In the genomic region with DNA sequence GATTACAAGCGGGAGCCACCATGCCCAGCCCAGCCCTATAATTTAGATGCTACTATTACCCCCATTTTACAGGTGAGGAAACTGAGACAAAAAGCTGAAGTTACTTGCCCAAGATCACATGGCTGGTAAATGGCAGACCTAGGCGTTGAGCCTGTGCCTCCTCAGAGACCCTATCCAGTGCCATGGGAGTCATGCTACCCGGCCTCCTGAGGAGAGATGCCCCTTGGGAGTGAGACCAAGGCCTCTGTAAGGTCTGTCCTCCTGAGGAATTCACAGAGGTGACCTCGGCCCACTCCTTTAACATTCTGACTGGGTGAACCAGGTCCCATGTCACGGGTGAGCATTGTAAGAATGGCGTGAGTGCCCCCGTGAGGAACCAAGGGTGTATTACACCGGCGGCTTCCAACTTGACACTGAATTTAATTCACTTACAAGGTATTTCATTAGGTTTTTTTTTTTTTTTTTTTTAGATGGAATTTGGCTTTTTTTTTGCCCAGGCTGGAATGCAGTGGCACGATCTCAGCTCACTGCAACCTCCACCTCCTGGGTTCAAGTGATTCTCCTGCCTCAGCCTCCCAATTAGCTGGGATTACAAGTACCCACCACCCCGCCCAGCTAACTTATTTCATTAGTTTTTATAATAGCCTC, we compare ENCODE assay signal across 8 cellular contexts.
DNase-seq lines count a peak whose midpoint lies in the region; ATAC-seq and TF ChIP-seq lines count a peak whose summit lies in the region.

No MANE protein-coding gene starts in this region.

- H3K4me1 ChIP-seq in BE2C: no peaks in the 10 kb centered on the region
- H3K4me1 ChIP-seq in GM23338 (ENCODE audit: insufficient read depth): no peaks in the 10 kb centered on the region
- H3K4me1 ChIP-seq in NT2/D1 (ENCODE audit: insufficient read depth, insufficient read length): peaks cover 4% of the 10 kb centered on the region

- H3K4me3 ChIP-seq in BE2C (ENCODE audit: low read depth, low read length): no peak overlapping the region
- H3K4me3 ChIP-seq in GM23338: no peak overlapping the region
- no peak overlapping the region for H3K4me3 ChIP-seq in NT2/D1 (ENCODE audit: insufficient read length, low read depth)

- H3K27me3 ChIP-seq in BE2C (no peaks in the 10 kb centered on the region), GM23338 (ENCODE audit: insufficient read depth) (no peaks in the 10 kb centered on the region), NT2/D1 (ENCODE audit: insufficient read depth, insufficient read length) (no peaks in the 10 kb centered on the region)

- H3F3A ChIP-seq in GM23338 (replicated peaks; ENCODE audit: low read depth): no peaks in the 10 kb centered on the region

- ATAC-seq in GM23338: peak; percentile 96
- peak; percentile 50 to 73 for ATAC-seq in naive B cell (ENCODE audit: low read depth in 2 of 2)
- no peak for ATAC-seq in HG03439 (IDR thresholded peaks at IDR 0.05; ENCODE audit: unreplicated experiment)

- H2AFZ ChIP-seq in GM23338: no peak overlapping the region

- H3K9me3 Mint-ChIP-seq in GM23338 (peaks cover 11% of the 10 kb centered on the region; the same call in 2 of the 3 replicates), naive B cell (peaks cover 0 to 13% (median 9%) of the 10 kb centered on the region in 7 donors)

- H3K36me3 ChIP-seq in BE2C (peaks cover 84% of the 10 kb centered on the region), GM23338 (ENCODE audit: insufficient read depth) (peaks cover 36% of the 10 kb centered on the region), NT2/D1 (ENCODE audit: insufficient read depth, insufficient read length, low read length) (peaks cover 79% of the 10 kb centered on the region)

- no peaks in the 10 kb centered on the region for H3K79me2 ChIP-seq in GM23338 (replicated peaks; ENCODE audit: insufficient read depth)

- TF ChIP-seq CTCF in BE2C (IDR thresholded peaks at IDR 0.05; ENCODE audit: low read depth, low read length) (peak; percentile 84), GM23338 (conservative IDR thresholded peaks at IDR 0.05; ENCODE audit: low read depth in 2 of 2) (peak; percentile 80)

- H3K27me3 Mint-ChIP-seq in GM23338 (ENCODE audit: insufficient read depth, low read depth, poor library complexity) (peaks cover 8% of the 10 kb centered on the region), naive B cell (no peaks in the 10 kb centered on the region)

- H3K27ac Mint-ChIP-seq in GM23338 (peak overlapping the region; percentile 92), naive B cell (peak overlapping the region in 5 of 6 donors; percentile 26 to 91 (median 53))

- H3K36me3 Mint-ChIP-seq in GM23338 (ENCODE audit: low read depth) (peaks cover 72% of the 10 kb centered on the region), naive B cell (peaks cover 22 to 25% of the 10 kb centered on the region in 2 donors)

- no peak overlapping the region for H3K9ac ChIP-seq in NT2/D1 (ENCODE audit: insufficient read length, low read depth)

- H3K4me1 Mint-ChIP-seq in GM23338 (no peaks in the 10 kb centered on the region), naive B cell (peaks cover 0 to 7% (median 7%) of the 10 kb centered on the region in 3 donors)

- H3K4me3 Mint-ChIP-seq in GM23338: no peak overlapping the region
- H3K4me3 Mint-ChIP-seq in naive B cell: peak overlapping the region in 1 of 8 donors; percentile 35

- no peaks in the 10 kb centered on the region for H3K9me3 ChIP-seq in BE2C
- peaks cover 10% of the 10 kb centered on the region; the same call in 1 of the 2 replicates for H3K9me3 ChIP-seq in NT2/D1 (ENCODE audit: insufficient read depth, low read length)

- H3K4me2 ChIP-seq in GM23338: no peak overlapping the region

- H3K27ac ChIP-seq in GM23338 (ENCODE audit: low read depth): 0 out of 2 replicates have a peak overlapping the region, but pooled peaks have one; percentile 46

- H4K20me1 ChIP-seq in GM23338 (replicated peaks; ENCODE audit: insufficient read depth): no peaks in the 10 kb centered on the region

- TF ChIP-seq POLR2A in erythroblast (IDR thresholded peaks at IDR 0.05; ENCODE audit: low read length): no peak

- no peaks in the 10 kb centered on the region for H3K9me2 ChIP-seq in GM23338 (ENCODE audit: insufficient read depth)

- peak; percentile 69 for DNase-seq in BE2C
- DNase-seq in GM23338 (ENCODE audit: low spot score): peak; percentile 93
- DNase-seq in NT2/D1 (ENCODE audit: low read depth, low spot score): peak; percentile 74
- DNase-seq in activated CD8-positive, alpha-beta memory T cell treated with anti-CD3 and anti-CD28 coated beads, Interleukin-2, amount 50 U/mL, for 24 hours (ENCODE audit: extremely low read depth): peak; percentile 27
- peak; percentile 84 to 89 for DNase-seq in erythroblast (lab: John Stamatoyannopoulos, UW)
- DNase-seq in naive B cell: peak; percentile 52
- peak; percentile 34 to 40 for DNase-seq in stimulated activated CD8-positive, alpha-beta memory T cell treated with anti-CD3 and anti-CD28 coated beads, Interleukin-7, amount 100 ng/mL, for 4 hours (ENCODE audit: low read depth in 2 of 2)

TF ChIP-seq in GM23338, 12 proteins besides CTCF, POLR2A, EP300 and RAD21 (continues in another document):
- TF ChIP-seq STAT1 (IDR thresholded peaks at IDR 0.05; ENCODE audit: unreplicated experiment): no peak
- TF ChIP-seq, protein P1, sequence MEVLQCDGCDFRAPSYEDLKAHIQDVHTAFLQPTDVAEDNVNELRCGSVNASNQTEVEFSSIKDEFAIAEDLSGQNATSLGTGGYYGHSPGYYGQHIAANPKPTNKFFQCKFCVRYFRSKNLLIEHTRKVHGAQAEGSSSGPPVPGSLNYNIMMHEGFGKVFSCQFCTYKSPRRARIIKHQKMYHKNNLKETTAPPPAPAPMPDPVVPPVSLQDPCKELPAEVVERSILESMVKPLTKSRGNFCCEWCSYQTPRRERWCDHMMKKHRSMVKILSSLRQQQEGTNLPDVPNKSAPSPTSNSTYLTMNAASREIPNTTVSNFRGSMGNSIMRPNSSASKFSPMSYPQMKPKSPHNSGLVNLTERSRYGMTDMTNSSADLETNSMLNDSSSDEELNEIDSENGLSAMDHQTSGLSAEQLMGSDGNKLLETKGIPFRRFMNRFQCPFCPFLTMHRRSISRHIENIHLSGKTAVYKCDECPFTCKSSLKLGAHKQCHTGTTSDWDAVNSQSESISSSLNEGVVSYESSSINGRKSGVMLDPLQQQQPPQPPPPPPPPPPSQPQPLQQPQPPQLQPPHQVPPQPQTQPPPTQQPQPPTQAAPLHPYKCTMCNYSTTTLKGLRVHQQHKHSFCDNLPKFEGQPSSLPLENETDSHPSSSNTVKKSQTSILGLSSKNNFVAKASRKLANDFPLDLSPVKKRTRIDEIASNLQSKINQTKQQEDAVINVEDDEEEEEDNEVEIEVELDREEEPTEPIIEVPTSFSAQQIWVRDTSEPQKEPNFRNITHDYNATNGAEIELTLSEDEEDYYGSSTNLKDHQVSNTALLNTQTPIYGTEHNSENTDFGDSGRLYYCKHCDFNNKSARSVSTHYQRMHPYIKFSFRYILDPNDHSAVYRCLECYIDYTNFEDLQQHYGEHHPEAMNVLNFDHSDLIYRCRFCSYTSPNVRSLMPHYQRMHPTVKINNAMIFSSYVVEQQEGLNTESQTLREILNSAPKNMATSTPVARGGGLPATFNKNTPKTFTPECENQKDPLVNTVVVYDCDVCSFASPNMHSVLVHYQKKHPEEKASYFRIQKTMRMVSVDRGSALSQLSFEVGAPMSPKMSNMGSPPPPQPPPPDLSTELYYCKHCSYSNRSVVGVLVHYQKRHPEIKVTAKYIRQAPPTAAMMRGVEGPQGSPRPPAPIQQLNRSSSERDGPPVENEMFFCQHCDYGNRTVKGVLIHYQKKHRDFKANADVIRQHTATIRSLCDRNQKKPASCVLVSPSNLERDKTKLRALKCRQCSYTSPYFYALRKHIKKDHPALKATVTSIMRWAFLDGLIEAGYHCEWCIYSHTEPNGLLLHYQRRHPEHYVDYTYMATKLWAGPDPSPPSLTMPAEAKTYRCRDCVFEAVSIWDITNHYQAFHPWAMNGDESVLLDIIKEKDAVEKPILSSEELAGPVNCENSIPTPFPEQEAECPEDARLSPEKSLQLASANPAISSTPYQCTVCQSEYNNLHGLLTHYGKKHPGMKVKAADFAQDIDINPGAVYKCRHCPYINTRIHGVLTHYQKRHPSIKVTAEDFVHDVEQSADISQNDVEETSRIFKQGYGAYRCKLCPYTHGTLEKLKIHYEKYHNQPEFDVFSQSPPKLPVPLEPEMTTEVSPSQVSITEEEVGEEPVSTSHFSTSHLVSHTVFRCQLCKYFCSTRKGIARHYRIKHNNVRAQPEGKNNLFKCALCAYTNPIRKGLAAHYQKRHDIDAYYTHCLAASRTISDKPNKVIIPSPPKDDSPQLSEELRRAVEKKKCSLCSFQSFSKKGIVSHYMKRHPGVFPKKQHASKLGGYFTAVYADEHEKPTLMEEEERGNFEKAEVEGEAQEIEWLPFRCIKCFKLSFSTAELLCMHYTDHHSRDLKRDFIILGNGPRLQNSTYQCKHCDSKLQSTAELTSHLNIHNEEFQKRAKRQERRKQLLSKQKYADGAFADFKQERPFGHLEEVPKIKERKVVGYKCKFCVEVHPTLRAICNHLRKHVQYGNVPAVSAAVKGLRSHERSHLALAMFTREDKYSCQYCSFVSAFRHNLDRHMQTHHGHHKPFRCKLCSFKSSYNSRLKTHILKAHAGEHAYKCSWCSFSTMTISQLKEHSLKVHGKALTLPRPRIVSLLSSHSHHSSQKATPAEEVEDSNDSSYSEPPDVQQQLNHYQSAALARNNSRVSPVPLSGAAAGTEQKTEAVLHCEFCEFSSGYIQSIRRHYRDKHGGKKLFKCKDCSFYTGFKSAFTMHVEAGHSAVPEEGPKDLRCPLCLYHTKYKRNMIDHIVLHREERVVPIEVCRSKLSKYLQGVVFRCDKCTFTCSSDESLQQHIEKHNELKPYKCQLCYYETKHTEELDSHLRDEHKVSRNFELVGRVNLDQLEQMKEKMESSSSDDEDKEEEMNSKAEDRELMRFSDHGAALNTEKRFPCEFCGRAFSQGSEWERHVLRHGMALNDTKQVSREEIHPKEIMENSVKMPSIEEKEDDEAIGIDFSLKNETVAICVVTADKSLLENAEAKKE (CRISPR knock-in tag; IDR thresholded peaks at IDR 0.05): no peak
- no peak for TF ChIP-seq ZNF114 (CRISPR knock-in tag; IDR thresholded peaks at IDR 0.05)
- no peak for TF ChIP-seq JUNB (IDR thresholded peaks at IDR 0.05; ENCODE audit: unreplicated experiment)
- TF ChIP-seq, protein P2, sequence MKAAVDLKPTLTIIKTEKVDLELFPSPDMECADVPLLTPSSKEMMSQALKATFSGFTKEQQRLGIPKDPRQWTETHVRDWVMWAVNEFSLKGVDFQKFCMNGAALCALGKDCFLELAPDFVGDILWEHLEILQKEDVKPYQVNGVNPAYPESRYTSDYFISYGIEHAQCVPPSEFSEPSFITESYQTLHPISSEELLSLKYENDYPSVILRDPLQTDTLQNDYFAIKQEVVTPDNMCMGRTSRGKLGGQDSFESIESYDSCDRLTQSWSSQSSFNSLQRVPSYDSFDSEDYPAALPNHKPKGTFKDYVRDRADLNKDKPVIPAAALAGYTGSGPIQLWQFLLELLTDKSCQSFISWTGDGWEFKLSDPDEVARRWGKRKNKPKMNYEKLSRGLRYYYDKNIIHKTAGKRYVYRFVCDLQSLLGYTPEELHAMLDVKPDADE (IDR thresholded peaks at IDR 0.05): no peak

Comparison
In these comparisons a context has a peak if more than half of its experiments do, and no peak if none do; other contexts are left out.
1. DNase-seq: peak in every context shown above with its lines; median percentile 93 in GM23338; 86 in erythroblast; 74 in NT2/D1; 69 in BE2C; 52 in naive B cell; 37 in stimulated activated CD8-positive, alpha-beta memory T cell treated with anti-CD3 and anti-CD28 coated beads, Interleukin-7, amount 100 ng/mL, for 4 hours; 27 in activated CD8-positive, alpha-beta memory T cell treated with anti-CD3 and anti-CD28 coated beads, Interleukin-2, amount 50 U/mL, for 24 hours.